Comparison of ENCODE assay signal across 1 cellular context in the genomic region with DNA sequence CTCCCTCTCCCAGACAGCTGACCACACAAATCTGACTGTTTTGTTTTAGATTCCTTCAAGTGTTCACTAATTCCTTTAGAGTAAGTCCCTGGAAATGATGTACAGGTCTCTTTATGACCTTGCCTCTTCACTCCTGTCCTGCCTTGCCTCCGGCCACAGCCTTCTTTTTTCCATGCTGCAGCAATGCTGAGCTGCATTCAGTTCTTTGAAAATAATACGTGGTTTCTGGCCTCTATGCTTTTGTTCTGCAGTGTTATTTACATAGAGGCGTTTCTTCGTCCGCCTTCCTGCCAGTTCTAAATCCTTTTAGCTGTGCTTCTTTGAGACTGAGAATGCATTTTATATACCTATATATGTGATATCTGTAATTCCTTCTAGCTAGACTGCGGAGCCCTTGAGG.
TF ChIP-seq lines count a peak whose summit lies in the region.

No MANE protein-coding gene starts in this region.

TF ChIP-seq in IMR-90, 13 proteins besides CTCF, POLR2A, EP300 and RAD21:
- TF ChIP-seq CHD1 (IDR thresholded peaks at IDR 0.05; ENCODE audit: low read depth, low read length) = no peak
- no peak for TF ChIP-seq RFX5 (IDR thresholded peaks at IDR 0.05; ENCODE audit: low read depth, low read length)
- TF ChIP-seq MXI1 (IDR thresholded peaks at IDR 0.05; ENCODE audit: borderline replicate concordance, low read depth, low read length) = no peak
- no peak for TF ChIP-seq MAZ (IDR thresholded peaks at IDR 0.05; ENCODE audit: borderline replicate concordance, low read depth, low read length)
- no peak for TF ChIP-seq RCOR1 (IDR thresholded peaks at IDR 0.05; ENCODE audit: insufficient replicate concordance, low read length)
- no peak for TF ChIP-seq FOS (IDR thresholded peaks at IDR 0.05; ENCODE audit: low read depth, low read length)
- TF ChIP-seq SMC3 (IDR thresholded peaks at IDR 0.05; ENCODE audit: low read depth, low read length) = no peak
- TF ChIP-seq, protein P1, sequence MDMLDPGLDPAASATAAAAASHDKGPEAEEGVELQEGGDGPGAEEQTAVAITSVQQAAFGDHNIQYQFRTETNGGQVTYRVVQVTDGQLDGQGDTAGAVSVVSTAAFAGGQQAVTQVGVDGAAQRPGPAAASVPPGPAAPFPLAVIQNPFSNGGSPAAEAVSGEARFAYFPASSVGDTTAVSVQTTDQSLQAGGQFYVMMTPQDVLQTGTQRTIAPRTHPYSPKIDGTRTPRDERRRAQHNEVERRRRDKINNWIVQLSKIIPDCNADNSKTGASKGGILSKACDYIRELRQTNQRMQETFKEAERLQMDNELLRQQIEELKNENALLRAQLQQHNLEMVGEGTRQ (IDR thresholded peaks at IDR 0.05; ENCODE audit: low read depth, low read length) = no peak
- TF ChIP-seq NFE2L2 (IDR thresholded peaks at IDR 0.05; ENCODE audit: low read depth, low read length) = no peak
- no peak for TF ChIP-seq BHLHE40 (IDR thresholded peaks at IDR 0.05; ENCODE audit: low read depth, low read length)
- TF ChIP-seq, protein P2, sequence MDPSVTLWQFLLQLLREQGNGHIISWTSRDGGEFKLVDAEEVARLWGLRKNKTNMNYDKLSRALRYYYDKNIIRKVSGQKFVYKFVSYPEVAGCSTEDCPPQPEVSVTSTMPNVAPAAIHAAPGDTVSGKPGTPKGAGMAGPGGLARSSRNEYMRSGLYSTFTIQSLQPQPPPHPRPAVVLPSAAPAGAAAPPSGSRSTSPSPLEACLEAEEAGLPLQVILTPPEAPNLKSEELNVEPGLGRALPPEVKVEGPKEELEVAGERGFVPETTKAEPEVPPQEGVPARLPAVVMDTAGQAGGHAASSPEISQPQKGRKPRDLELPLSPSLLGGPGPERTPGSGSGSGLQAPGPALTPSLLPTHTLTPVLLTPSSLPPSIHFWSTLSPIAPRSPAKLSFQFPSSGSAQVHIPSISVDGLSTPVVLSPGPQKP (IDR thresholded peaks at IDR 0.05; ENCODE audit: borderline replicate concordance, low read depth, low read length) = no peak
- no peak for TF ChIP-seq CEBPB (IDR thresholded peaks at IDR 0.05; ENCODE audit: low read depth, low read length)
- no peak for TF ChIP-seq MAFK (IDR thresholded peaks at IDR 0.05; ENCODE audit: low read depth, low read length)
